11 cellular contexts compared by ENCODE assay signal in genomic region chr14:102545461-102546265, GRCh38. TPM values are rescaled to one million over a fixed set of nuclear protein-coding genes. Genes with fewer than 3 reads are reported as not detected.
A peak's percentile ranks its signal among the peaks of the same experiment; 100 is the strongest.
DNase-seq lines count a peak whose midpoint lies in the region; ATAC-seq, FAIRE-seq and TF ChIP-seq lines count a peak whose summit lies in the region.
"Had no signal": no experiment of that assay in that cellular context is flagged by ENCODE, and none has a peak within 500 bp of the region (broad histone marks: within the 10 kb centered on the region; RNA-seq: fewer than 3 reads in every experiment).

No MANE protein-coding gene starts in this region.

- CTCF ChIA-PET in A549 (lab: Yijun Ruan, JAX): no interaction called here

- peak overlapping the region in 1 of 2 experiments; percentile 53; a peak in 3 of 6 replicates for H3K27ac ChIP-seq in A549
- H3K27ac ChIP-seq in iPS-20b (ENCODE audit: low read length): peak overlapping the region; percentile 11
- no peak overlapping the region for H3K27ac ChIP-seq in coronary artery
- H3K27ac ChIP-seq: pancreas, stomach had no signal

- H3K36me3 ChIP-seq in iPS-20b (ENCODE audit: insufficient read depth, low read depth, low read length): no peaks in the 10 kb centered on the region
- H3K36me3 ChIP-seq: pancreas, stomach had no signal

- 77% methylated on average over 26 of the region's 29 CpGs for WGBS in A549 (ENCODE audit: missing lambda C conversion rate)

- H3K9me3 ChIP-seq in A549 (no peaks in the 10 kb centered on the region), iPS-20b (ENCODE audit: insufficient read depth, low read depth, low read length) (no peaks in the 10 kb centered on the region)
- H3K9me3 ChIP-seq: pancreas, stomach had no signal

- no peak for TF ChIP-seq EP300 in A549 (IDR thresholded peaks at IDR 0.05)

- H3K4me2 ChIP-seq in A549: no peak overlapping the region

- no peak for TF ChIP-seq RAD21 in A549 (conservative IDR thresholded peaks at IDR 0.05 in 1 of 2, IDR thresholded peaks at IDR 0.05 in 1 of 2)

- in situ Hi-C loops in astrocyte of the cerebellum (cut with HindIII; ENCODE audit: low sequenced_read_pairs): no loop called here

- no peak for TF ChIP-seq POLR2A in A549 (IDR thresholded peaks at IDR 0.05; ENCODE audit: low read length)

- no peak overlapping the region for H3K4me3 ChIP-seq in A549
- no peak overlapping the region for H3K4me3 ChIP-seq in astrocyte of the cerebellum (ENCODE audit: low read depth, low read length)
- H3K4me3 ChIP-seq in iPS-20b (ENCODE audit: low read length): peak overlapping the region; percentile 61; the same call in 1 of the 2 replicates
- no peak overlapping the region for H3K4me3 ChIP-seq in coronary artery

- peaks cover 23% of the 10 kb centered on the region for H3K27me3 ChIP-seq in iPS-20b (ENCODE audit: insufficient read depth, low read length)

- FAIRE-seq in A549 (lab: Jason Lieb, UNC): no peak
- FAIRE-seq: G401.6, pancreas had no signal

- H3K4me1 ChIP-seq in A549 (peaks cover 24% of the 10 kb centered on the region; the same call in 2 of the 3 replicates), iPS-20b (ENCODE audit: insufficient read depth, low read length) (peaks cover 7% of the 10 kb centered on the region; the same call in 1 of the 2 replicates)
- H3K4me1 ChIP-seq: pancreas had no signal

- peak overlapping the region; percentile 75 for H3K9ac ChIP-seq in iPS-20b (ENCODE audit: low read depth, low read length)

- ATAC-seq in A549 (peak; percentile 24 to 54; a peak in 5 of 6 replicates), GM18858 (IDR thresholded peaks at IDR 0.05; ENCODE audit: unreplicated experiment) (no peak), HG03457 (IDR thresholded peaks at IDR 0.05; ENCODE audit: unreplicated experiment) (no peak)

- DNase-seq in A549 (ENCODE audit: low read depth in 1 of 2, low spot score in 1 of 2): no peak
- DNase-seq in GM03348 (ENCODE audit: low spot score): peak; percentile 73
- DNase-seq in astrocyte of the cerebellum (ENCODE audit: low read depth): no peak
- no peak for DNase-seq in coronary artery (ENCODE audit: low spot score)
- no peak for DNase-seq in KG1 (lab: John Stamatoyannopoulos, UW)
- DNase-seq: pancreas had no signal

- POLR2A ChIA-PET in A549 (lab: Yijun Ruan, JAX): interaction anchor here (0.7 kb wide), 1 partner anchor 150 kb away, joined by 4 read pairs; no protein-coding TSS in a partner anchor

- TF ChIP-seq CTCF in A549 (IDR thresholded peaks at IDR 0.05) (no peak), astrocyte of the cerebellum (IDR thresholded peaks at IDR 0.05; ENCODE audit: low read depth, low read length, missing control alignments) (peak; percentile 11), coronary artery (IDR thresholded peaks at IDR 0.05) (no peak)

TF ChIP-seq in A549, 52 proteins besides CTCF, POLR2A, EP300 and RAD21:
- no peak for TF ChIP-seq NR3C1 (IDR thresholded peaks at IDR 0.05)
- no peak for TF ChIP-seq HOXB13 (CRISPR knock-in tag; IDR thresholded peaks at IDR 0.05; ENCODE audit: low read depth)
- no peak for TF ChIP-seq HES2 (IDR thresholded peaks at IDR 0.05)
- no peak for TF ChIP-seq BHLHE40 (IDR thresholded peaks at IDR 0.05; ENCODE audit: low read depth, low read length)
- TF ChIP-seq KDM5A (IDR thresholded peaks at IDR 0.05): no peak
- no peak for TF ChIP-seq ZNF302 (CRISPR knock-in tag; IDR thresholded peaks at IDR 0.05)
- TF ChIP-seq HOXA7 (CRISPR knock-in tag; IDR thresholded peaks at IDR 0.05): no peak
- TF ChIP-seq TFCP2L1 (CRISPR knock-in tag; IDR thresholded peaks at IDR 0.05): no peak
- no peak for TF ChIP-seq CEBPB (IDR thresholded peaks at IDR 0.05)
- TF ChIP-seq, protein P1, sequence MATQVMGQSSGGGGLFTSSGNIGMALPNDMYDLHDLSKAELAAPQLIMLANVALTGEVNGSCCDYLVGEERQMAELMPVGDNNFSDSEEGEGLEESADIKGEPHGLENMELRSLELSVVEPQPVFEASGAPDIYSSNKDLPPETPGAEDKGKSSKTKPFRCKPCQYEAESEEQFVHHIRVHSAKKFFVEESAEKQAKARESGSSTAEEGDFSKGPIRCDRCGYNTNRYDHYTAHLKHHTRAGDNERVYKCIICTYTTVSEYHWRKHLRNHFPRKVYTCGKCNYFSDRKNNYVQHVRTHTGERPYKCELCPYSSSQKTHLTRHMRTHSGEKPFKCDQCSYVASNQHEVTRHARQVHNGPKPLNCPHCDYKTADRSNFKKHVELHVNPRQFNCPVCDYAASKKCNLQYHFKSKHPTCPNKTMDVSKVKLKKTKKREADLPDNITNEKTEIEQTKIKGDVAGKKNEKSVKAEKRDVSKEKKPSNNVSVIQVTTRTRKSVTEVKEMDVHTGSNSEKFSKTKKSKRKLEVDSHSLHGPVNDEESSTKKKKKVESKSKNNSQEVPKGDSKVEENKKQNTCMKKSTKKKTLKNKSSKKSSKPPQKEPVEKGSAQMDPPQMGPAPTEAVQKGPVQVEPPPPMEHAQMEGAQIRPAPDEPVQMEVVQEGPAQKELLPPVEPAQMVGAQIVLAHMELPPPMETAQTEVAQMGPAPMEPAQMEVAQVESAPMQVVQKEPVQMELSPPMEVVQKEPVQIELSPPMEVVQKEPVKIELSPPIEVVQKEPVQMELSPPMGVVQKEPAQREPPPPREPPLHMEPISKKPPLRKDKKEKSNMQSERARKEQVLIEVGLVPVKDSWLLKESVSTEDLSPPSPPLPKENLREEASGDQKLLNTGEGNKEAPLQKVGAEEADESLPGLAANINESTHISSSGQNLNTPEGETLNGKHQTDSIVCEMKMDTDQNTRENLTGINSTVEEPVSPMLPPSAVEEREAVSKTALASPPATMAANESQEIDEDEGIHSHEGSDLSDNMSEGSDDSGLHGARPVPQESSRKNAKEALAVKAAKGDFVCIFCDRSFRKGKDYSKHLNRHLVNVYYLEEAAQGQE (IDR thresholded peaks at IDR 0.05): no peak
- no peak for TF ChIP-seq EHF (CRISPR knock-in tag; IDR thresholded peaks at IDR 0.05)
- no peak for TF ChIP-seq ZC3H11A (IDR thresholded peaks at IDR 0.05)
- TF ChIP-seq FOSB (CRISPR knock-in tag; IDR thresholded peaks at IDR 0.05): no peak
- TF ChIP-seq RNF2 (IDR thresholded peaks at IDR 0.05; ENCODE audit: borderline replicate concordance, low read depth): no peak
- TF ChIP-seq, protein P2, sequence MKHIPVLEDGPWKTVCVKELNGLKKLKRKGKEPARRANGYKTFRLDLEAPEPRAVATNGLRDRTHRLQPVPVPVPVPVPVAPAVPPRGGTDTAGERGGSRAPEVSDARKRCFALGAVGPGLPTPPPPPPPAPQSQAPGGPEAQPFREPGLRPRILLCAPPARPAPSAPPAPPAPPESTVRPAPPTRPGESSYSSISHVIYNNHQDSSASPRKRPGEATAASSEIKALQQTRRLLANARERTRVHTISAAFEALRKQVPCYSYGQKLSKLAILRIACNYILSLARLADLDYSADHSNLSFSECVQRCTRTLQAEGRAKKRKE (CRISPR knock-in tag; IDR thresholded peaks at IDR 0.05; ENCODE audit: low read depth): no peak
- TF ChIP-seq, protein P3, sequence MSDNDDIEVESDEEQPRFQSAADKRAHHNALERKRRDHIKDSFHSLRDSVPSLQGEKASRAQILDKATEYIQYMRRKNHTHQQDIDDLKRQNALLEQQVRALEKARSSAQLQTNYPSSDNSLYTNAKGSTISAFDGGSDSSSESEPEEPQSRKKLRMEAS (IDR thresholded peaks at IDR 0.05): no peak
- TF ChIP-seq JUNB (IDR thresholded peaks at IDR 0.05): no peak
- no peak for TF ChIP-seq HOXB5 (CRISPR knock-in tag; IDR thresholded peaks at IDR 0.05)
TF ChIP-seq in A549: peak in this region for 0.

RNA-seq across cellular contexts. Expression of gene ANKRD9, which starts 36.1 kb away (rescaled TPM):
- polyA plus RNA-seq in A549 (2011; rRNA removed) (6.3 and 7.5 TPM in 2 replicates), A549 (2017; fragmentation: RNase III; extraction: RNeasy Plus Mini Kit Qiagen cat#74134 plus additional on column Dnase treatment) (8.7 to 12.4 TPM (median 11.8 TPM) in 3 replicates)
- 25.6 and 37.7 TPM in 2 replicates for polyA plus RNA-seq in A549 (2012; cell fraction: cytosol; rRNA removed)
- polyA plus RNA-seq in A549 (2012; cell fraction: nucleus; rRNA removed): 56.7 and 92.9 TPM in 2 replicates
- polyA minus RNA-seq in A549 (2011; rRNA and poly(A)+ RNA removed): 5.0 and 6.9 TPM in 2 replicates

RNA-seq across cellular contexts. Expression of gene RCOR1, which starts 46.8 kb away (rescaled TPM):
- 24.7 and 25.5 TPM in 2 replicates for polyA plus RNA-seq in A549 (2011; rRNA removed)
- 8.3 and 10.0 TPM in 2 replicates for polyA plus RNA-seq in A549 (2012; cell fraction: cytosol; rRNA removed)
- 8.0 and 10.3 TPM in 2 replicates for polyA plus RNA-seq in A549 (2012; cell fraction: nucleus; rRNA removed)
- 16.4 to 17.7 TPM (median 17.1 TPM) in 3 replicates for polyA plus RNA-seq in A549 (2017; fragmentation: RNase III; extraction: RNeasy Plus Mini Kit Qiagen cat#74134 plus additional on column Dnase treatment)
- polyA minus RNA-seq in A549 (2011; rRNA and poly(A)+ RNA removed): 22.7 and 24.3 TPM in 2 replicates

Comparison
In these comparisons a context has a peak if more than half of its experiments do, and no peak if none do; other contexts are left out.
1. ATAC-seq: peak in A549 (2 of 2); none in GM18858 (single experiment) and HG03457 (single experiment).